Comparison of ENCODE assay signal across 16 cellular contexts in genomic region chr13:27038323-27038722, GRCh38.
DNase-seq lines count a peak whose midpoint lies in the region; ATAC-seq and TF ChIP-seq lines count a peak whose summit lies in the region.
"Had no signal": no experiment of that assay in that cellular context is flagged by ENCODE, and none has a peak within 500 bp of the region (broad histone marks: within the 10 kb centered on the region; RNA-seq: fewer than 3 reads in every experiment).

No MANE protein-coding gene starts in this region.

- H3K36me3 ChIP-seq in PC-9 (ENCODE audit: low read depth), result no peaks in the 10 kb centered on the region
- H3K36me3 ChIP-seq: tibial nerve had no signal

- H3K4me3 ChIP-seq in PC-9, result no peak overlapping the region
- no peak overlapping the region for H3K4me3 ChIP-seq in epithelial cell of esophagus (ENCODE audit: low read length)
- H3K4me3 ChIP-seq: tibial nerve had no signal

- POLR2A ChIA-PET in PC-9 (lab: Charles Lee; ENCODE audit: unreplicated experiment), result interaction anchor here (0.6 kb wide), 1 partner anchor 16 kb away, joined by 5 read pairs; no protein-coding TSS in a partner anchor

- no peak overlapping the region for H3K4me2 ChIP-seq in PC-9

- H3K79me2 ChIP-seq in PC-9 (ENCODE audit: low read depth), result no peaks in the 10 kb centered on the region

- no peaks in the 10 kb centered on the region for H3K9me3 ChIP-seq in PC-9 (ENCODE audit: insufficient read depth, low read depth)
- H3K9me3 ChIP-seq: tibial nerve had no signal

- H3F3A ChIP-seq in PC-9 (ENCODE audit: insufficient read depth, low read depth), result peaks cover 22% of the 10 kb centered on the region; the same call in 1 of the 2 replicates

- CTCF ChIA-PET in PC-9 (lab: Charles Lee), result no interaction called here

- ATAC-seq in HG02759 (IDR thresholded peaks at IDR 0.05; ENCODE audit: unreplicated experiment), result no peak
- ATAC-seq in GM19467 (IDR thresholded peaks at IDR 0.05; ENCODE audit: unreplicated experiment), result no peak
- ATAC-seq: WTC11 had no signal

- H4K20me1 ChIP-seq in PC-9 (ENCODE audit: insufficient read depth), result no peaks in the 10 kb centered on the region

- DNase-seq in DMS53 (lab: John Stamatoyannopoulos, UW) (peak; percentile 72), PC-9 (peak; percentile 3 to 75), epithelial cell of esophagus (ENCODE audit: low read depth) (peak; percentile 80), non-pigmented ciliary epithelial cell (ENCODE audit: low read depth) (peak; percentile 32), OCI-M2 (lab: John Stamatoyannopoulos, UW; ENCODE audit: unreplicated experiment) (no peak), NCI-H128 (lab: John Stamatoyannopoulos, UW; ENCODE audit: unreplicated experiment) (no peak)
- DNase-seq: activated T-cell treated with anti-CD3 and anti-CD28 coated beads for 4 hours; C1 segment of cervical spinal cord; central memory CD4-positive, alpha-beta T cell; NCI-H2227 treated with DMSO at 0.1 percent for 48 hours; retina; SIG-M5 had no signal

- BruUV-seq in PC-9 (replicated peaks; lab: Mats Ljungman, UMichigan), result no TSS peak

- peaks cover 36% of the 10 kb centered on the region for H3K4me1 ChIP-seq in PC-9 (replicated peaks; ENCODE audit: insufficient read depth)

- no peaks in the 10 kb centered on the region for H3K27me3 ChIP-seq in PC-9 (ENCODE audit: insufficient read depth, low read depth)
- H3K27me3 ChIP-seq: tibial nerve had no signal

- intact Hi-C loops in PC-9 (cut with micrococcal nuclease; ENCODE audit: unreplicated experiment), result loop anchor here (10.0 kb wide), 1 partner anchor 54 kb away; no protein-coding TSS in a partner anchor

- no peak for TF ChIP-seq CTCF in PC-9 (conservative IDR thresholded peaks at IDR 0.05)
- TF ChIP-seq CTCF in epithelial cell of esophagus (IDR thresholded peaks at IDR 0.05; ENCODE audit: insufficient read depth, low read depth, low read length, missing control alignments), result no peak

- H3K27ac ChIP-seq in PC-9, result no peak overlapping the region
- H3K27ac ChIP-seq: tibial nerve had no signal

- H2AFZ ChIP-seq in PC-9, result no peak overlapping the region

- no peaks in the 10 kb centered on the region for H3K9me2 ChIP-seq in PC-9 (ENCODE audit: insufficient read depth)

Comparison
In these comparisons a context has a peak if more than half of its experiments do, and no peak if none do; other contexts are left out.
1. DNase-seq: peak in DMS53 (single experiment), PC-9 (2 of 2), epithelial cell of esophagus (single experiment) and non-pigmented ciliary epithelial cell (single experiment); none in OCI-M2 (single experiment) and NCI-H128 (single experiment).